In the genomic region with DNA sequence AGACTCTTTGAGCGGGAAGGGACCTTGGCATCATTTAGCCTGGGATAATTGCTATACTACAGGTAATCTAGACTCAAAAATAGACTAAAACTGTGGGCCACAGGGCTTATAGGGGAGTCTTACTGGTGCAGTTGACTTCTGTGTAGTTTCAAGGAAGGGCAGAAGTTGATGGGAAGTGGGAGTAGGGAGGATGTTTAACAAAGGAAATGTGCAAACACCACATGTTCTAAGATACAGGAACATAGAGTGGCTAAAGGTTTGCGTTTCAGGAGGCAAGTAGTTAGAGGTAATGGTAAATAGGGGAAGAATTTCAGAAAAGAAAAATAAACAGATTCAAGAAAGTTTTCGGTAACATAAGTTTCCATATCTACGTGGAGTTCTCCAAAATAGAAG, we compare ENCODE assay signal across 25 cellular contexts. TPM values are rescaled to one million over a fixed set of nuclear protein-coding genes. Genes with fewer than 3 reads are reported as not detected.
A peak's percentile ranks its signal among the peaks of the same experiment; 100 is the strongest.
DNase-seq lines count a peak whose midpoint lies in the region; ATAC-seq and TF ChIP-seq lines count a peak whose summit lies in the region.
"Had no signal": no experiment of that assay in that cellular context is flagged by ENCODE, and none has a peak within 500 bp of the region (broad histone marks: within the 10 kb centered on the region; RNA-seq: fewer than 3 reads in every experiment).

No MANE protein-coding gene starts in this region.

- POLR2A ChIA-PET in CD8-positive, alpha-beta memory T cell (lab: Charles Lee), result no interaction called here

- H3K27ac ChIP-seq in CD8-positive, alpha-beta memory T cell (ENCODE audit: low read depth, low read length), result no peak overlapping the region
- no peak overlapping the region for H3K27ac ChIP-seq in psoas muscle
- H3K27ac ChIP-seq: adrenal gland, body of pancreas, ovary, transverse colon had no signal

- peaks cover 59% of the 10 kb centered on the region for H3K4me1 Mint-ChIP-seq in activated T-cell treated with anti-CD3 and anti-CD28 coated beads, Interleukin-2, amount 50 U/mL, for 24 hours (ENCODE audit: low read depth)
- peaks cover 49% of the 10 kb centered on the region for H3K4me1 Mint-ChIP-seq in CD14-positive monocyte
- peaks cover 18% of the 10 kb centered on the region for H3K4me1 Mint-ChIP-seq in endothelial cell (ENCODE audit: unreplicated experiment)
- peaks cover 20 to 31% (median 29%) of the 10 kb centered on the region in 3 donors for H3K4me1 Mint-ChIP-seq in CD8-positive, alpha-beta memory T cell

- H3K9me3 Mint-ChIP-seq in activated T-cell treated with anti-CD3 and anti-CD28 coated beads, Interleukin-2, amount 50 U/mL, for 24 hours, result no peaks in the 10 kb centered on the region
- H3K9me3 Mint-ChIP-seq in CD14-positive monocyte, result no peaks in the 10 kb centered on the region
- H3K9me3 Mint-ChIP-seq in endothelial cell (ENCODE audit: unreplicated experiment), result no peaks in the 10 kb centered on the region
- H3K9me3 Mint-ChIP-seq in CD8-positive, alpha-beta memory T cell, result no peaks in the 10 kb centered on the region
- H3K9me3 Mint-ChIP-seq: nephron had no signal

- in situ Hi-C loops in KBM-7 (cut with MboI; ENCODE audit: low pct_unique_long_range_greater_than_20kb, low sequenced_read_pairs), result no loop called here

- no peaks in the 10 kb centered on the region for H3K9me3 ChIP-seq in CD8-positive, alpha-beta memory T cell (ENCODE audit: low read length)
- no peaks in the 10 kb centered on the region for H3K9me3 ChIP-seq in psoas muscle
- H3K9me3 ChIP-seq: adrenal gland, BE2C, body of pancreas, ovary, transverse colon had no signal

- H3K27me3 Mint-ChIP-seq in activated T-cell treated with anti-CD3 and anti-CD28 coated beads, Interleukin-2, amount 50 U/mL, for 24 hours, result no peaks in the 10 kb centered on the region
- H3K27me3 Mint-ChIP-seq in CD14-positive monocyte (ENCODE audit: low read depth in 3 of 3) (peaks cover 0 to 2% (median 0%) of the 10 kb centered on the region in 3 donors), endothelial cell (ENCODE audit: unreplicated experiment) (peaks cover 4% of the 10 kb centered on the region)
- H3K27me3 Mint-ChIP-seq in CD8-positive, alpha-beta memory T cell, result no peaks in the 10 kb centered on the region

- DNase-seq in activated T-cell treated with anti-CD3 and anti-CD28 coated beads, Interleukin-2, amount 50 U/mL, for 24 hours, result no peak
- DNase-seq in activated T-cell treated with anti-CD3 and anti-CD28 coated beads, Interleukin-2, amount 50 U/mL, for 1 hour, result no peak
- DNase-seq in CD14-positive monocyte (ENCODE audit: low spot score), result no peak
- DNase-seq in KBM-7, result peak; percentile 54
- no peak for DNase-seq in endothelial cell (ENCODE audit: low spot score)
- DNase-seq in NCI-H1105 treated with DMSO at 0.1 percent for 48 hours (lab: John Stamatoyannopoulos, UW), result no peak
- DNase-seq in CD8-positive, alpha-beta memory T cell, result no peak
- no peak for DNase-seq in psoas muscle
- DNase-seq: activated CD4-positive, alpha-beta T cell treated with anti-CD3 and anti-CD28 coated beads, Interleukin-2, amount 50 U/mL, for 4 hours; activated gamma-delta T cell treated with Interleukin-2 at 50 U/mL for 16 hours; BE2C; dorsolateral prefrontal cortex; NCI-H1092 treated with DMSO at 0.1 percent for 48 hours; NCI-H2029 treated with DMSO at 0.1 percent for 48 hours; NCI-H526 treated with DMSO at 0.1 percent for 48 hours; ovary; retina; stimulated activated CD4-positive, alpha-beta T cell treated with anti-CD3 and anti-CD28 coated beads, Interleukin-2, amount 100 ng/mL, for 24 hours; T1000; transverse colon had no signal

- CTCF ChIA-PET in CD8-positive, alpha-beta memory T cell (lab: Charles Lee), result no interaction called here

- H3K36me3 ChIP-seq in CD8-positive, alpha-beta memory T cell (ENCODE audit: insufficient read depth, low read length), result no peaks in the 10 kb centered on the region
- no peaks in the 10 kb centered on the region for H3K36me3 ChIP-seq in psoas muscle (ENCODE audit: insufficient read depth in 1 of 2, low read depth in 1 of 2)
- H3K36me3 ChIP-seq: adrenal gland, BE2C, ovary, transverse colon had no signal

- TF ChIP-seq CTCF in CD14-positive monocyte (IDR thresholded peaks at IDR 0.05) (no peak), endothelial cell (IDR thresholded peaks at IDR 0.05; ENCODE audit: unreplicated experiment) (no peak), psoas muscle (IDR thresholded peaks at IDR 0.05) (no peak)

- intact Hi-C loops in CD14-positive monocyte (cut with micrococcal nuclease), result no loop called here
- intact Hi-C loops in psoas muscle (cut with DNase I), result no loop called here

- no peak overlapping the region for H3K4me3 ChIP-seq in CD8-positive, alpha-beta memory T cell (ENCODE audit: low read length)
- no peak overlapping the region for H3K4me3 ChIP-seq in psoas muscle
- H3K4me3 ChIP-seq: adrenal gland, body of pancreas, dorsolateral prefrontal cortex, ovary, smooth muscle cell, transverse colon had no signal

- H3K36me3 Mint-ChIP-seq in activated T-cell treated with anti-CD3 and anti-CD28 coated beads, Interleukin-2, amount 50 U/mL, for 24 hours (ENCODE audit: low read depth), result no peaks in the 10 kb centered on the region
- H3K36me3 Mint-ChIP-seq in CD14-positive monocyte, result no peaks in the 10 kb centered on the region
- H3K36me3 Mint-ChIP-seq in endothelial cell (ENCODE audit: low read depth, unreplicated experiment), result no peaks in the 10 kb centered on the region
- peaks cover 0 to 2% (median 1%) of the 10 kb centered on the region in 3 donors for H3K36me3 Mint-ChIP-seq in CD8-positive, alpha-beta memory T cell

- H3K27me3 ChIP-seq in CD8-positive, alpha-beta memory T cell (ENCODE audit: insufficient read depth, low read length, poor library complexity, severe bottlenecking), result no peaks in the 10 kb centered on the region
- H3K27me3 ChIP-seq in psoas muscle (ENCODE audit: insufficient read depth in 3 of 3, low read length in 2 of 3), result no peaks in the 10 kb centered on the region
- H3K27me3 ChIP-seq: adrenal gland, BE2C, body of pancreas, dorsolateral prefrontal cortex, ovary, transverse colon had no signal

- H3K4me1 ChIP-seq in CD8-positive, alpha-beta memory T cell (ENCODE audit: insufficient read depth, low read length), result peaks cover 6% of the 10 kb centered on the region
- H3K4me1 ChIP-seq in psoas muscle, result no peaks in the 10 kb centered on the region
- H3K4me1 ChIP-seq: adrenal gland, BE2C, body of pancreas, transverse colon had no signal

- ATAC-seq in psoas muscle, result no peak
- ATAC-seq: body of pancreas, Panc1 had no signal

- 83 to 93% (median 91%) methylated on average over 4 of the region's 4 CpGs for WGBS in psoas muscle, 3 donors

- no peak overlapping the region for H3K4me3 Mint-ChIP-seq in activated T-cell treated with anti-CD3 and anti-CD28 coated beads, Interleukin-2, amount 50 U/mL, for 24 hours
- H3K4me3 Mint-ChIP-seq in CD14-positive monocyte (peak overlapping the region in 1 of 2 donors; percentile 29), endothelial cell (ENCODE audit: unreplicated experiment) (no peak overlapping the region)
- H3K4me3 Mint-ChIP-seq in CD8-positive, alpha-beta memory T cell, result no peak overlapping the region
- H3K4me3 Mint-ChIP-seq: nephron had no signal

- H3K27ac Mint-ChIP-seq in activated T-cell treated with anti-CD3 and anti-CD28 coated beads, Interleukin-2, amount 50 U/mL, for 24 hours, result peak overlapping the region; percentile 39
- peak overlapping the region; percentile 22 to 96 (median 85) for H3K27ac Mint-ChIP-seq in CD14-positive monocyte
- H3K27ac Mint-ChIP-seq in endothelial cell (ENCODE audit: unreplicated experiment), result peak overlapping the region; percentile 45
- no peak overlapping the region for H3K27ac Mint-ChIP-seq in CD8-positive, alpha-beta memory T cell
- H3K27ac Mint-ChIP-seq: nephron had no signal

RNA-seq across cellular contexts. Expression of a gene that starts 14.4 kb away (rescaled TPM):
- 10 to 100 TPM; 52.5 to 59.4 TPM for polyA plus RNA-seq in CD14-positive monocyte
- total RNA-seq in endothelial cell (ENCODE audit: unreplicated experiment), result 4.6 TPM
- 10 to 100 TPM; 44.5 to 46.9 TPM for total RNA-seq in CD8-positive, alpha-beta memory T cell
- 220 TPM for polyA plus RNA-seq in CD8-positive, alpha-beta memory T cell
- 1 to 10 TPM; 1.5 to 3.3 (median 2.5) TPM for total RNA-seq in psoas muscle
- polyA plus RNA-seq in psoas muscle, result under 1 TPM; 0.07 to 0.23 (median 0.13) TPM

Comparison
In these comparisons a context has a peak if more than half of its experiments do, and no peak if none do; other contexts are left out.
1. H3K27ac Mint-ChIP-seq: peak in activated T-cell treated with anti-CD3 and anti-CD28 coated beads, Interleukin-2, amount 50 U/mL, for 24 hours (single experiment), CD14-positive monocyte (7 of 7) and endothelial cell (single experiment); none in CD8-positive, alpha-beta memory T cell (0 of 8).